Comparison of ENCODE assay signal across 6 cellular contexts in the genomic region with DNA sequence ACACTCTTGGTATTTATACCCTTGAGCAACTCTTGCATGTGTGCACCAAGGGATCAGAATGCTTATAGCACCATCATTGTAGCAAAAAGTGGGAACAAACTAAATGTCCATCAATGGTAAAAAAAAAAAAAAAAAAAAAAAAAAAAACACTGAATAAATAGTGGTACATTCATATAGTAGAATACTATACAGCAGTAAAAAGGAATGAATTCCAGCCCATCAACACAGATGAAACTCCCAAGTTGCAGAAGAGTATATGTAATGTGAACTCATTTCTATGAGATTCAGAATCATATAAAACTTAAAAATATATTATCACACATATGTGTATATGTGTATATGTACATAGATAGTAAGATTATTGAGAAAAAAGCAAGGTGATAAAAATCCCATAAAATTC.
"Had no signal": no experiment of that assay in that cellular context is flagged by ENCODE, and none has a peak within 500 bp of the region (broad histone marks: within the 10 kb centered on the region; RNA-seq: fewer than 3 reads in every experiment).

No MANE protein-coding gene starts in this region.

- H3K4me3 ChIP-seq: K562 had no signal

- DNase-seq: KBM-7, KG1 had no signal

- ATAC-seq: HepG2, K562 had no signal

- H3K27ac ChIP-seq: HL-60 had no signal

- FAIRE-seq: HepG2, HTR-8/SVneo, K562 had no signal
